ENCODE assay signal across 32 cellular contexts in the genomic region with DNA sequence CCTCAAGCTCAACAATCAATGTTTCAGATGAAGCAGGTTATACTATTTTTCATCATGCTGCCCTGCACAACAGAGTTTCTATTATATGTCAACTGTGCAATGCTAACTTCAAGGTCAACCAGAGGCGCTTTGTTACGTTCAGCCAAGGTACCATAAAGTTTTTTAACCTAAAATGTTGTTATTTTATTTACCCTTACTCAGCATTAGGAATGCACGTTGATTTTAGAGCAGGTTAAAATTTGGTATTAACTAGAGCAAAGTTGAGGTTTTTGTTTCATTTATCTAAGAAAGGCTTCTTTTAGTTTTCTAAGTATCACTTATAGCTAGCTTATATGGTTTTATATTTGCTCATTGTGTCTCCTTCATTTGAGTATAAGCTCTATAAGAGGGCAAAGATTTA.
"Had no signal": no experiment of that assay in that cellular context is flagged by ENCODE, and none has a peak within 500 bp of the region (broad histone marks: within the 10 kb centered on the region; RNA-seq: fewer than 3 reads in every experiment).

No MANE protein-coding gene starts in this region.

- ATAC-seq: naive thymus-derived CD8-positive, alpha-beta T cell; natural killer cell treated with Interleukin-12 subunit alpha and Interleukin-12 subunit beta and Interleukin-15 and Interleukin-18, amount 100 ng/mL, for 72 hours; psoas muscle; right cardiac atrium; sciatic nerve; stimulated activated memory B cell treated with anti-CD40 and anti-IgM and Interleukin-4, amounts not matched to agents 10 μg/mL and 1 μg/mL and 100 μg/mL, for 72 hours; stimulated activated naive CD8-positive, alpha-beta T cell treated with anti-CD3 and anti-CD28 coated beads, Interleukin-15, amount 100 ng/mL, for 72 hours; stimulated activated naive CD8-positive, alpha-beta T cell treated with anti-CD3 and anti-CD28 coated beads, Interleukin-15, Interleukin-2, amounts not matched to agents 100 U/mL and 50 U/mL, for 24 hours; upper lobe of right lung had no signal

- H3K79me2 ChIP-seq: parathyroid adenoma had no signal

- H3K9ac ChIP-seq: parathyroid adenoma had no signal

- H3K27me3 Mint-ChIP-seq: naive thymus-derived CD8-positive, alpha-beta T cell; natural killer cell treated with Interleukin-12 subunit alpha and Interleukin-12 subunit beta and Interleukin-15 and Interleukin-18, amount 100 ng/mL, for 72 hours; progenitor cell of endocrine pancreas; stimulated activated memory B cell treated with anti-CD40 and anti-IgM and Interleukin-4, amounts not matched to agents 10 μg/mL and 1 μg/mL and 100 μg/mL, for 72 hours; stimulated activated naive CD8-positive, alpha-beta T cell treated with anti-CD3 and anti-CD28 coated beads, Interleukin-15, amount 100 ng/mL, for 72 hours; type B pancreatic cell had no signal

- H3K9me3 ChIP-seq: ovary, psoas muscle, spleen, suprapubic skin, testis, tibial artery, transverse colon, upper lobe of right lung, uterus had no signal

- DNase-seq: naive thymus-derived CD8-positive, alpha-beta T cell; nephron progenitor cell; occipital lobe; ovary; posterior cingulate gyrus; psoas muscle; right cardiac atrium; spleen; stimulated activated CD4-positive, alpha-beta T cell treated with anti-CD3 and anti-CD28 coated beads, Interleukin-12 subunit alpha, Interleukin-12 subunit beta, amount 100 ng/mL, for 4 hours; stimulated activated CD4-positive, alpha-beta T cell treated with anti-CD3 and anti-CD28 coated beads, Interleukin-1b, Interleukin-23, amount 100 ng/mL, for 48 hours; stimulated activated CD4-positive, alpha-beta T cell treated with anti-CD3 and anti-CD28 coated beads, Interleukin-4, amount 100 ng/mL, for 1 hour; stimulated activated CD4-positive, alpha-beta T cell treated with anti-CD3 and anti-CD28 coated beads, Interleukin-4, amount 100 ng/mL, for 4 hours; stimulated activated CD8-positive, alpha-beta memory T cell treated with anti-CD3 and anti-CD28 coated beads, Interleukin-4, amount 100 ng/mL, for 48 hours; stimulated activated naive CD4-positive, alpha-beta T cell; stimulated activated naive CD8-positive, alpha-beta T cell treated with anti-CD3 and anti-CD28 coated beads, Interleukin-15, amount 100 ng/mL, for 72 hours; stimulated activated naive CD8-positive, alpha-beta T cell treated with anti-CD3 and anti-CD28 coated beads, Interleukin-15, Interleukin-2, amounts not matched to agents 100 U/mL and 50 U/mL, for 24 hours; substantia nigra; testis; tibial artery; transverse colon; upper lobe of right lung; uterus had no signal

- H3K4me3 ChIP-seq: ovary, psoas muscle, skin epidermis, smooth muscle cell, spleen, suprapubic skin, testis, tibial artery, transverse colon, upper lobe of right lung, uterus had no signal

- H3K4me3 Mint-ChIP-seq: naive thymus-derived CD8-positive, alpha-beta T cell; natural killer cell treated with Interleukin-12 subunit alpha and Interleukin-12 subunit beta and Interleukin-15 and Interleukin-18, amount 100 ng/mL, for 72 hours; nephron progenitor cell; neural crest cell; stimulated activated memory B cell treated with anti-CD40 and anti-IgM and Interleukin-4, amounts not matched to agents 10 μg/mL and 1 μg/mL and 100 μg/mL, for 72 hours; stimulated activated naive CD8-positive, alpha-beta T cell treated with anti-CD3 and anti-CD28 coated beads, Interleukin-15, amount 100 ng/mL, for 72 hours; type B pancreatic cell had no signal

- H3K36me3 ChIP-seq: ovary, transverse colon, upper lobe of right lung, uterus had no signal

- H2AFZ ChIP-seq: parathyroid adenoma had no signal

- H3K27ac Mint-ChIP-seq: natural killer cell treated with Interleukin-12 subunit alpha and Interleukin-12 subunit beta and Interleukin-15 and Interleukin-18, amount 100 ng/mL, for 72 hours; nephron progenitor cell; progenitor cell of endocrine pancreas; stimulated activated memory B cell treated with anti-CD40 and anti-IgM and Interleukin-4, amounts not matched to agents 10 μg/mL and 1 μg/mL and 100 μg/mL, for 72 hours; stimulated activated naive CD8-positive, alpha-beta T cell treated with anti-CD3 and anti-CD28 coated beads, Interleukin-15, amount 100 ng/mL, for 72 hours; type B pancreatic cell had no signal

- H3K4me1 ChIP-seq: parathyroid adenoma, psoas muscle, suprapubic skin, testis, tibial artery, upper lobe of right lung, uterus had no signal

- H3K36me3 Mint-ChIP-seq: natural killer cell treated with Interleukin-12 subunit alpha and Interleukin-12 subunit beta and Interleukin-15 and Interleukin-18, amount 100 ng/mL, for 72 hours; type B pancreatic cell had no signal

- H3K27me3 ChIP-seq: ovary, spleen, suprapubic skin, testis, tibial artery, transverse colon, upper lobe of right lung, uterus had no signal

- H3K4me2 ChIP-seq: smooth muscle cell had no signal

- H3K4me1 Mint-ChIP-seq: nephron progenitor cell, neural crest cell had no signal

- H3K27ac ChIP-seq: ovary, parathyroid adenoma, psoas muscle, skin epidermis, spleen, suprapubic skin, testis, tibial artery, transverse colon, upper lobe of right lung, uterus had no signal
